Comparison of ENCODE assay signal across 11 cellular contexts in genomic region chr6:7933794-7934193, GRCh38. TPM values are rescaled to one million over a fixed set of nuclear protein-coding genes. Genes with fewer than 3 reads are reported as not detected.
DNase-seq lines count a peak whose midpoint lies in the region; ATAC-seq lines count a peak whose summit lies in the region.
"Had no signal": no experiment of that assay in that cellular context is flagged by ENCODE, and none has a peak within 500 bp of the region (broad histone marks: within the 10 kb centered on the region; RNA-seq: fewer than 3 reads in every experiment).

No MANE protein-coding gene starts in this region.

- H3K4me3 ChIP-seq in MG63, result no peak overlapping the region

- DNase-seq in germinal center (ENCODE audit: low spot score), result peak; percentile 62
- no peak for DNase-seq in MG63
- DNase-seq in stimulated activated CD4-positive, alpha-beta T cell treated with anti-CD3 and anti-CD28 coated beads, Interleukin-4, amount 100 ng/mL, for 4 hours, result no peak
- DNase-seq in OCI-M2 (lab: John Stamatoyannopoulos, UW; ENCODE audit: unreplicated experiment), result no peak
- DNase-seq in SHP77 treated with DMSO at 0.1 percent for 48 hours (lab: John Stamatoyannopoulos, UW), result no peak
- DNase-seq: islet precursor cell, Kasumi-1 had no signal

- ATAC-seq in GM18873 (IDR thresholded peaks at IDR 0.05; ENCODE audit: low FRiP score, unreplicated experiment) (peak; percentile 96), GM21717 (IDR thresholded peaks at IDR 0.05; ENCODE audit: unreplicated experiment) (peak; percentile 95), HG03159 (IDR thresholded peaks at IDR 0.05; ENCODE audit: unreplicated experiment) (peak; percentile 92)

- no peaks in the 10 kb centered on the region for H3K36me3 ChIP-seq in MG63
- H3K36me3 ChIP-seq: neutrophil had no signal

- no peaks in the 10 kb centered on the region for H3K27me3 ChIP-seq in MG63
- H3K27me3 ChIP-seq: neutrophil had no signal

- H3K9me3 ChIP-seq in MG63, result no peaks in the 10 kb centered on the region
- H3K9me3 ChIP-seq: neutrophil had no signal

RNA-seq across cellular contexts. Expression of gene TXNDC5, which starts 23.2 kb away (rescaled TPM):
- total RNA-seq in MG63 (2014; rRNA removed; shearing (Covaris generic); ENCODE audit: low replicate concordance), result 417 and 442 TPM in 2 replicates
